ENCODE assay signal across 9 cellular contexts in the genomic region with DNA sequence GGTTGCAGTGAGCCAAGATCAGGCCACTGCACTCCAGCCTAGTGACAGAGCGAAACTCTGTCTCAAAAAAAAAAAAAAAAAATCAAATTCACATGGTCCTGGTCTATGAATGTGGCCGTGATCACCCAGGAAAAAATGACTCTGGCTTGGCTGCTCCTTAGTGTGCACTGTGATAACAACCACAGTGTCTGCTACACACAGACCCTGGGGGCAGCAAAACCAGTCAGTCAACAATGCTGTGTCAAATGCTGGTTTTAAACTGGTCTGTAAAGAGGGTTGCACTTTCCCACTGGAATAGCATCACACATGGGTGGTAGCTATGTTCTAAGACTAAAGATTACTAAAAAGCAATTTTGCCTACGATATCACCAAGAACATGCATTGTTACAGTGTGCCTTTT.
"Had no signal": no experiment of that assay in that cellular context is flagged by ENCODE, and none has a peak within 500 bp of the region (broad histone marks: within the 10 kb centered on the region; RNA-seq: fewer than 3 reads in every experiment).

No MANE protein-coding gene starts in this region.

- H3K9me3 Mint-ChIP-seq: GM23338, H9 had no signal

- H3K4me3 Mint-ChIP-seq: GM23338, H9 had no signal

- DNase-seq: H9, HCEC 1CT, IMR-90, KG1 had no signal

- H3K4me1 Mint-ChIP-seq: GM23338, H9 had no signal

- FAIRE-seq: H1, H54, HTR-8/SVneo, K562 had no signal

- ATAC-seq: GM23338, K562 had no signal

- H3K4me3 ChIP-seq: GM23338, K562 had no signal

- H3K27ac Mint-ChIP-seq: GM23338 had no signal

- H2AFZ ChIP-seq: GM23338 had no signal

- H3K4me2 ChIP-seq: GM23338 had no signal
